16 cellular contexts compared by ENCODE assay signal in the genomic region with DNA sequence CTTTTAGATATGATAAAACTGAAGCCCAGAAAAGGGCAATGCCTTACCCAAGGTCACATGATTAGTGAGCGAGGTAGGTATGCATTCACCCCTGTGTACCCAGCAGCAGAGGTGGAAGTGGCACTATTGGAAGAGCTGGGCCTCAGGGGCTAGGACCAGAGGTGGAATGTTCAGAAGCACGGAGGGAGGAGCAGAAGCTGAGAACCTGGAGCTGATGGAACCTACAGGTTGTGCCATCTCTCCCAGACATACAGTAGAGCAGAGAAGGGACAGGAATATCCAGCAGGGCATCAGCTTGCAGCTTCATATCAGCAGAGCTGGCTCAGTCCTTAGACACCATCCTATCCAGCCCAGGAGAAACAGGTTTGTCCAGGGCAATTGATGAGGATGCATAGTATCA. TPM values are rescaled to one million over a fixed set of nuclear protein-coding genes. Genes with fewer than 3 reads are reported as not detected.
DNase-seq lines count a peak whose midpoint lies in the region; ATAC-seq, FAIRE-seq and TF ChIP-seq lines count a peak whose summit lies in the region.
"Had no signal": no experiment of that assay in that cellular context is flagged by ENCODE, and none has a peak within 500 bp of the region (broad histone marks: within the 10 kb centered on the region; RNA-seq: fewer than 3 reads in every experiment).

No MANE protein-coding gene starts in this region.

- TF ChIP-seq POLR2A in H54 (IDR thresholded peaks at IDR 0.05; ENCODE audit: low read depth, low read length), result no peak

- H3K36me3 ChIP-seq in trophoblast cell (ENCODE audit: control insufficient read depth in 1 of 2, insufficient read depth in 2 of 2, low read length in 2 of 2), result no peaks in the 10 kb centered on the region
- H3K36me3 ChIP-seq in neuronal stem cell (replicated peaks in 1 of 2; ENCODE audit: control insufficient read depth in 2 of 2, insufficient read depth in 2 of 2, low read length in 2 of 2), result no peaks in the 10 kb centered on the region
- H3K36me3 ChIP-seq: neutrophil had no signal

- no peak overlapping the region for H3K23ac ChIP-seq in trophoblast cell (ENCODE audit: low read length)
- H3K23ac ChIP-seq in neuronal stem cell (ENCODE audit: low read depth, low read length, poor library complexity), result no peak overlapping the region

- no peak overlapping the region for H4K12ac ChIP-seq in trophoblast cell (ENCODE audit: low read depth, low read length)

- FAIRE-seq in H54 (lab: Jason Lieb, UNC), result no peak
- FAIRE-seq: urothelium cell line had no signal

- no peak overlapping the region for H3K27ac ChIP-seq in CD4-positive, alpha-beta T cell (ENCODE audit: low read depth, low read length)
- H3K27ac ChIP-seq in trophoblast cell (ENCODE audit: low read depth, low read length) (no peak overlapping the region), neuronal stem cell (replicated peaks; ENCODE audit: low read length) (no peak overlapping the region)

- no peaks in the 10 kb centered on the region for H3K27me3 ChIP-seq in CD4-positive, alpha-beta T cell (ENCODE audit: control insufficient read depth, insufficient read depth, low read length)
- H3K27me3 ChIP-seq in trophoblast cell (ENCODE audit: insufficient read depth, low read length) (no peaks in the 10 kb centered on the region), neuronal stem cell (ENCODE audit: control insufficient read depth in 3 of 3, insufficient read depth in 3 of 3, low read depth in 1 of 3, low read length in 3 of 3) (peaks cover 0 to 9% (median 0%) of the 10 kb centered on the region in 3 experiments)
- H3K27me3 ChIP-seq: neutrophil had no signal

- no peak overlapping the region for H3K18ac ChIP-seq in trophoblast cell (ENCODE audit: low read length)
- H3K18ac ChIP-seq in neuronal stem cell (ENCODE audit: low read length), result no peak overlapping the region

- H3K4me1 ChIP-seq in trophoblast cell (ENCODE audit: control insufficient read depth in 1 of 2, insufficient read depth in 2 of 2, low read length in 2 of 2) (peaks cover 21 to 31% of the 10 kb centered on the region in 2 experiments), neuronal stem cell (ENCODE audit: control insufficient read depth in 2 of 2, insufficient read depth in 1 of 2, low read depth in 1 of 2, low read length in 2 of 2) (peaks cover 0 to 4% of the 10 kb centered on the region in 2 donors)

- no peaks in the 10 kb centered on the region for H3K27me3 Mint-ChIP-seq in CD4-positive, alpha-beta T cell
- H3K27me3 Mint-ChIP-seq in IgD-negative memory B cell, result no peaks in the 10 kb centered on the region
- H3K27me3 Mint-ChIP-seq in central memory CD8-positive, alpha-beta T cell, result no peaks in the 10 kb centered on the region
- H3K27me3 Mint-ChIP-seq: effector memory CD8-positive, alpha-beta T cell had no signal

- H3K4ac ChIP-seq in trophoblast cell (ENCODE audit: low read depth, low read length) (no peak overlapping the region), neuronal stem cell (ENCODE audit: low read length) (no peak overlapping the region)

- H2BK5ac ChIP-seq in trophoblast cell (ENCODE audit: low read depth, low read length, poor library complexity), result no peak overlapping the region
- H2BK5ac ChIP-seq in neuronal stem cell (ENCODE audit: low read length), result no peak overlapping the region

- TF ChIP-seq CTCF in CD4-positive, alpha-beta T cell (IDR thresholded peaks at IDR 0.05), result no peak

- H3K9me3 ChIP-seq in CD4-positive, alpha-beta T cell (ENCODE audit: control insufficient read depth, low read length), result no peaks in the 10 kb centered on the region
- H3K9me3 ChIP-seq in trophoblast cell (ENCODE audit: insufficient read depth, low read depth, low read length), result no peaks in the 10 kb centered on the region
- H3K9me3 ChIP-seq in neuronal stem cell (replicated peaks in 1 of 2; ENCODE audit: control insufficient read depth in 2 of 2, insufficient read depth in 1 of 2, low read depth in 1 of 2, low read length in 2 of 2), result no peaks in the 10 kb centered on the region
- H3K9me3 ChIP-seq: neutrophil had no signal

- H3K4me2 ChIP-seq in trophoblast cell (ENCODE audit: low read length) (no peak overlapping the region), neuronal stem cell (ENCODE audit: insufficient read depth, low read length, poor library complexity, severe bottlenecking) (no peak overlapping the region)

- H3K27ac Mint-ChIP-seq in CD4-positive, alpha-beta T cell, result peak overlapping the region; percentile 33
- H3K27ac Mint-ChIP-seq in IgD-negative memory B cell, result peak overlapping the region; percentile 88 to 94 (median 90)
- peak overlapping the region; percentile 54 for H3K27ac Mint-ChIP-seq in central memory CD8-positive, alpha-beta T cell (ENCODE audit: low read depth)

- no CpG with 5 or more reads among the region's 2 CpGs for WGBS in trophoblast cell (ENCODE audit: extremely low coverage, insufficient coverage, insufficient read length)
- no CpG with 5 or more reads among the region's 2 CpGs for WGBS in neuronal stem cell (ENCODE audit: extremely low coverage in 2 of 2, insufficient read length in 2 of 2, insufficient replicate concordance in 1 of 2), 2 donors

- CTCF ChIA-PET in CD4-positive, alpha-beta T cell (lab: Charles Lee), result interaction anchor here (0.9 to 1.2 kb wide), 2 partner anchors 8 to 14 kb away, joined by 3 read pairs; a partner anchor contains a TSS

- no peak overlapping the region for H2BK120ac ChIP-seq in trophoblast cell (ENCODE audit: insufficient read depth, low read length, poor library complexity)
- H2BK120ac ChIP-seq in neuronal stem cell (ENCODE audit: low read depth, low read length), result no peak overlapping the region

- H3K79me1 ChIP-seq in trophoblast cell (ENCODE audit: low read length) (peaks cover 2% of the 10 kb centered on the region), neuronal stem cell (ENCODE audit: low read depth, low read length) (no peaks in the 10 kb centered on the region)

- H3K4me3 ChIP-seq in trophoblast cell (ENCODE audit: low read depth, low read length) (no peak overlapping the region), neuronal stem cell (ENCODE audit: low read length in 2 of 2) (no peak overlapping the region)

- no peak for DNase-seq in CD4-positive, alpha-beta T cell
- DNase-seq in central memory CD8-positive, alpha-beta T cell (ENCODE audit: low spot score in 2 of 2), result no peak
- DNase-seq in trophoblast cell (no peak), cerebellar nuclear complex (lab: John Stamatoyannopoulos, UW) (no peak), neuronal stem cell (ENCODE audit: low spot score) (no peak), H54 (ENCODE audit: insufficient read length, low spot score) (no peak)
- DNase-seq: activated CD8-positive, alpha-beta T cell treated with anti-CD3 and anti-CD28 coated beads, Interleukin-2, amount 10 ng/mL, durations not matched to agents 7 days and 5 days; activated naive CD4-positive, alpha-beta T cell; DND-41; effector memory CD8-positive, alpha-beta T cell; NCI-H1436; stimulated activated CD4-positive, alpha-beta T cell treated with anti-CD3 and anti-CD28 coated beads, Interleukin-4, amount 100 ng/mL, for 1 hour had no signal

- no peaks in the 10 kb centered on the region for H3K79me2 ChIP-seq in trophoblast cell (ENCODE audit: control insufficient read depth, insufficient read depth, low read length, poor library complexity)

- ATAC-seq in CD4-positive, alpha-beta T cell (ENCODE audit: poor library complexity), result no peak
- ATAC-seq in central memory CD8-positive, alpha-beta T cell (replicated peaks; ENCODE audit: extremely low read depth, poor library complexity, severe bottlenecking), result no peak
- ATAC-seq: activated CD8-positive, alpha-beta T cell treated with anti-CD3 and anti-CD28 coated beads, Interleukin-2, amount 10 ng/mL, durations not matched to agents 7 days and 5 days; effector memory CD8-positive, alpha-beta T cell had no signal

- no peaks in the 10 kb centered on the region for H3K9me3 Mint-ChIP-seq in CD4-positive, alpha-beta T cell
- H3K9me3 Mint-ChIP-seq in IgD-negative memory B cell, result peaks cover 0 to 1% (median 0%) of the 10 kb centered on the region in 3 donors
- H3K9me3 Mint-ChIP-seq in central memory CD8-positive, alpha-beta T cell, result no peaks in the 10 kb centered on the region
- H3K9me3 Mint-ChIP-seq: effector memory CD8-positive, alpha-beta T cell had no signal

- intact Hi-C loops in CD4-positive, alpha-beta T cell (cut with DNase I, micrococcal nuclease), result no loop called here

- H4K91ac ChIP-seq in trophoblast cell (ENCODE audit: low read depth, low read length) (no peak overlapping the region), neuronal stem cell (ENCODE audit: low read depth, low read length, poor library complexity) (no peak overlapping the region)

- no peak overlapping the region for H4K8ac ChIP-seq in trophoblast cell (ENCODE audit: low read depth, low read length)
- no peak overlapping the region for H4K8ac ChIP-seq in neuronal stem cell (ENCODE audit: low read depth, low read length)

- H2AK5ac ChIP-seq in trophoblast cell (ENCODE audit: low read length) (no peak overlapping the region), neuronal stem cell (ENCODE audit: low read depth, low read length) (no peak overlapping the region)

- H3K14ac ChIP-seq in trophoblast cell (ENCODE audit: low read length), result no peak overlapping the region
- H3K14ac ChIP-seq in neuronal stem cell (ENCODE audit: low read length), result no peak overlapping the region

- H2AFZ ChIP-seq in trophoblast cell (ENCODE audit: insufficient read depth, low read length, poor library complexity), result peak overlapping the region; percentile 2
- H2AFZ ChIP-seq in neuronal stem cell (ENCODE audit: low read length), result no peak overlapping the region

- H3K4me3 Mint-ChIP-seq in CD4-positive, alpha-beta T cell, result no peak overlapping the region
- peak overlapping the region in 3 of 4 donors; percentile 5 to 70 (median 60) for H3K4me3 Mint-ChIP-seq in IgD-negative memory B cell
- no peak overlapping the region for H3K4me3 Mint-ChIP-seq in central memory CD8-positive, alpha-beta T cell
- H3K4me3 Mint-ChIP-seq: activated CD8-positive, alpha-beta T cell treated with anti-CD3 and anti-CD28 coated beads, Interleukin-2, amount 10 ng/mL, durations not matched to agents 7 days and 5 days; brain; effector memory CD8-positive, alpha-beta T cell had no signal

- H2BK15ac ChIP-seq in neuronal stem cell (ENCODE audit: low read length), result no peak overlapping the region

- POLR2A ChIA-PET in CD4-positive, alpha-beta T cell (lab: Charles Lee), result interaction anchor here (2.4 kb wide), 1 partner anchor 14 kb away, joined by 17 read pairs; a partner anchor contains a TSS

- no peaks in the 10 kb centered on the region for H3K36me3 Mint-ChIP-seq in CD4-positive, alpha-beta T cell (ENCODE audit: low read depth)
- no peaks in the 10 kb centered on the region for H3K36me3 Mint-ChIP-seq in IgD-negative memory B cell
- no peaks in the 10 kb centered on the region for H3K36me3 Mint-ChIP-seq in central memory CD8-positive, alpha-beta T cell (ENCODE audit: insufficient read depth)
- H3K36me3 Mint-ChIP-seq: brain had no signal

- H3K4me1 Mint-ChIP-seq in CD4-positive, alpha-beta T cell (ENCODE audit: low read depth), result peaks cover 45% of the 10 kb centered on the region
- H3K4me1 Mint-ChIP-seq in IgD-negative memory B cell, result peaks cover 63 to 85% (median 78%) of the 10 kb centered on the region in 3 donors
- peaks cover 45% of the 10 kb centered on the region for H3K4me1 Mint-ChIP-seq in central memory CD8-positive, alpha-beta T cell

- H2BK12ac ChIP-seq in trophoblast cell (ENCODE audit: low read length) (no peak overlapping the region), neuronal stem cell (ENCODE audit: low read length) (no peak overlapping the region)

- H3K9ac ChIP-seq in trophoblast cell (ENCODE audit: low read length) (no peak overlapping the region), neuronal stem cell (ENCODE audit: low read depth, low read length, poor library complexity) (no peak overlapping the region)

RNA-seq across cellular contexts. Expression of a gene that starts 14.6 kb away (rescaled TPM):
- 10 to 100 TPM; 48.6 to 50.7 TPM for total RNA-seq in CD4-positive, alpha-beta T cell
- 72.1 TPM for polyA plus RNA-seq in IgD-negative memory B cell
- 6.4 and 8.1 TPM in 2 replicates for polyA plus RNA-seq in trophoblast cell (2013)
- polyA plus RNA-seq in neuronal stem cell (2013, experiment 1 of 2), result 21.2 TPM
- 22.1 TPM for polyA plus RNA-seq in neuronal stem cell (2013, experiment 2 of 2)

Comparison
In these comparisons a context has a peak if more than half of its experiments do, and no peak if none do; other contexts are left out.
1. H3K27ac Mint-ChIP-seq: peak in every context shown above with its lines; median percentile 90 in IgD-negative memory B cell; 54 in central memory CD8-positive, alpha-beta T cell; 33 in CD4-positive, alpha-beta T cell.
2. H3K4me3 Mint-ChIP-seq: peak in IgD-negative memory B cell (3 of 4); none in CD4-positive, alpha-beta T cell (single experiment) and central memory CD8-positive, alpha-beta T cell (single experiment).